ENCODE assay signal across 10 cellular contexts in the genomic region with DNA sequence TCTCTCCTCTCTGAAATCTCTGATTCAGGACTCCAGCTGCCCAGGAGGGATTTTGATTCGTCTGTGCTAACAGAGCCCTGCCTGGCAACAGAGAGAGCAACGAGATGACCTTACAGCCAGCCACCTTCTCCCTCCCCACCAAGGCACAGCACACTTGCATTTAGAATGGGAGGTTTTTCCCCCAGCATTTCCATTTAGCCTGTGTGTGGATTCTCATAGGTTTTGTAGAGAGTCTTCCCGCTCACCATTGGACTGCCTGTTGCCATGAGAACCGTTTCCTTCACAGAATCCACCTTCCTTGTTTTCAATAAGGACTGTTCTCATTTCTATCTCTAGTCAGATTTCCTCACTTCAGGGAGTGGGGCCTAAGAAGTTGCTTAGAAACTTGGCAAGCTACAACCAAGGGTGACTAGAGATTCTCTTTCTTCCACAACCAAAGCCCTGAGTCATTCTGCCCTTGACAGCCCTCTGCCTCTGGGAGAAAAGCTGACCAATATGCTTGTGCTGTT. TPM values are rescaled to one million over a fixed set of nuclear protein-coding genes. Genes with fewer than 3 reads are reported as not detected.
DNase-seq lines count a peak whose midpoint lies in the region; ATAC-seq and TF ChIP-seq lines count a peak whose summit lies in the region.
"Had no signal": no experiment of that assay in that cellular context is flagged by ENCODE, and none has a peak within 500 bp of the region (broad histone marks: within the 10 kb centered on the region; RNA-seq: fewer than 3 reads in every experiment).

No MANE protein-coding gene starts in this region.

- peaks cover 0 to 22% (median 14%) of the 10 kb centered on the region in 4 donors for H3K36me3 ChIP-seq in stomach

- H3K4me1 ChIP-seq in stomach, result peaks cover 4 to 13% (median 6%) of the 10 kb centered on the region in 4 donors

- H3K27ac ChIP-seq in dorsolateral prefrontal cortex, result peak overlapping the region in 45 of 59 donors; percentile 1 to 70 (median 49)
- peak overlapping the region in 1 of 5 donors; percentile 26 for H3K27ac ChIP-seq in stomach

- H3K4me3 ChIP-seq in dorsolateral prefrontal cortex, result no peak overlapping the region
- H3K4me3 ChIP-seq in stomach, result no peak overlapping the region
- H3K4me3 ChIP-seq: lung had no signal

- intact Hi-C loops in dorsolateral prefrontal cortex (cut with DNase I) (no loop called here), stomach (cut with DNase I; ENCODE audit: low total_unique reads) (no loop called here)

- 69 to 84% (median 76%) methylated on average over 4 of the region's 4 CpGs for WGBS in stomach, 5 donors

- no peak for TF ChIP-seq EP300 in stomach (IDR thresholded peaks at IDR 0.05)

- no peak for TF ChIP-seq CTCF in dorsolateral prefrontal cortex (IDR thresholded peaks at IDR 0.05 in 54 of 56, conservative IDR thresholded peaks at IDR 0.05 in 2 of 56; ENCODE audit: low read depth in 1 of 56, partially characterized antibody in 56 of 56)
- no peak for TF ChIP-seq CTCF in omental fat pad (IDR thresholded peaks at IDR 0.05)
- no peak for TF ChIP-seq CTCF in stomach (IDR thresholded peaks at IDR 0.05)

- H3K27me3 ChIP-seq in dorsolateral prefrontal cortex (no peaks in the 10 kb centered on the region), stomach (peaks cover 0 to 20% (median 0%) of the 10 kb centered on the region in 3 donors)

- ATAC-seq in omental fat pad (ENCODE audit: low FRiP score) (peak; percentile 81), HG03460 (IDR thresholded peaks at IDR 0.05; ENCODE audit: unreplicated experiment) (no peak), HG03045 (IDR thresholded peaks at IDR 0.05; ENCODE audit: unreplicated experiment) (no peak)

- no peak for TF ChIP-seq POLR2A in stomach (IDR thresholded peaks at IDR 0.05)

- no peaks in the 10 kb centered on the region for H3K9me3 ChIP-seq in stomach

- DNase-seq in DMS 273 treated with DMSO at 0.1 percent for 48 hours (lab: John Stamatoyannopoulos, UW) (peak; percentile 3), OCI-M1 (lab: John Stamatoyannopoulos, UW) (peak; percentile 73), dorsolateral prefrontal cortex (peak in 1 of 10 donors; percentile 53), omental fat pad (ENCODE audit: low spot score) (no peak), stomach (no peak), NCI-H524 (lab: John Stamatoyannopoulos, UW) (no peak)
- DNase-seq: activated CD8-positive, alpha-beta memory T cell treated with anti-CD3 and anti-CD28 coated beads, Interleukin-2, amount 50 U/mL, for 48 hours had no signal

RNA-seq across cellular contexts. Expression of a gene that starts 5.8 kb away (rescaled TPM):
- total RNA-seq in dorsolateral prefrontal cortex, result 1 to 10 TPM; 1.3 to 8.1 (median 3.2) TPM
- 1 to 10 TPM; 4.3 to 8.2 (median 5.6) TPM for total RNA-seq in omental fat pad
- 10 to 100 TPM in 3 of 5 donors, 1 to 10 TPM in 2; 4.9 to 49.6 (median 15.9) TPM for total RNA-seq in stomach
- polyA plus RNA-seq in stomach, result 1 to 10 TPM; 5.8 to 8.0 (median 7.2) TPM

RNA-seq across cellular contexts. Expression of a gene that starts 42.8 kb away (rescaled TPM):
- total RNA-seq in dorsolateral prefrontal cortex, result 10 to 100 TPM in 118 of 120 experiments, 1 to 10 TPM in 2; 7.5 to 31.8 (median 17.5) TPM
- total RNA-seq in omental fat pad, result 10 to 100 TPM in 3 of 4 donors, 1 to 10 TPM in 1; 9.7 to 16.1 (median 10.8) TPM
- total RNA-seq in stomach, result 10 to 100 TPM in 1 of 5 donors, 1 to 10 TPM in 4; 2.2 to 44.5 (median 5.8) TPM
- polyA plus RNA-seq in stomach, result 10 to 100 TPM in 1 of 3 donors, 1 to 10 TPM in 2; 8.1 to 13.6 (median 9.2) TPM

Comparison
In these comparisons a context has a peak if more than half of its experiments do, and no peak if none do; other contexts are left out.
1. DNase-seq: peak in DMS 273 treated with DMSO at 0.1 percent for 48 hours (single experiment) and OCI-M1 (single experiment); none in omental fat pad (single experiment), stomach (single experiment) and NCI-H524 (0 of 2).